ENCODE assay signal across 16 cellular contexts in genomic region chr18:61949946-61950345, GRCh38. TPM values are rescaled to one million over a fixed set of nuclear protein-coding genes. Genes with fewer than 3 reads are reported as not detected.
DNase-seq lines count a peak whose midpoint lies in the region; ATAC-seq, FAIRE-seq and TF ChIP-seq lines count a peak whose summit lies in the region.
"Had no signal": no experiment of that assay in that cellular context is flagged by ENCODE, and none has a peak within 500 bp of the region (broad histone marks: within the 10 kb centered on the region; RNA-seq: fewer than 3 reads in every experiment).

No MANE protein-coding gene starts in this region.

- BruUV-seq in endothelial cell of umbilical vein (replicated peaks; lab: Mats Ljungman, UMichigan) = no TSS peak

- DNase-seq in D721Med (ENCODE audit: insufficient read length, low spot score) = no peak
- DNase-seq in RWPE2 (ENCODE audit: low spot score) = peak; percentile 74
- peak; percentile 83 for DNase-seq in endothelial cell of umbilical vein (ENCODE audit: low read depth, low spot score)
- DNase-seq in GM12891 (ENCODE audit: insufficient read length, low spot score) = no peak
- no peak for DNase-seq in glutamatergic neuron
- no peak for DNase-seq in T1000 (lab: John Stamatoyannopoulos, UW)
- DNase-seq: foreskin fibroblast, NCI-H1048, NCI-H510A, SHP77 treated with DMSO at 0.1 percent for 48 hours had no signal

- TF ChIP-seq CTCF in D721Med (IDR thresholded peaks at IDR 0.05; ENCODE audit: insufficient read depth, missing control alignments) (no peak), RWPE2 (IDR thresholded peaks at IDR 0.05; ENCODE audit: poor library complexity, severe bottlenecking) (no peak), endothelial cell of umbilical vein (IDR thresholded peaks at IDR 0.05; ENCODE audit: extremely low read depth in 1 of 2, insufficient read depth in 1 of 2, low read depth in 1 of 2, low read length in 2 of 2) (no peak), glutamatergic neuron (IDR thresholded peaks at IDR 0.05; ENCODE audit: partially characterized antibody, unreplicated experiment) (no peak)

- dilution Hi-C loops in endothelial cell of umbilical vein (cut with MboI; ENCODE audit: extremely low pct_ligation_motif_present, low sequenced_read_pairs) = no loop called here

- POLR2A ChIA-PET in endothelial cell of umbilical vein (lab: Charles Lee) = no interaction called here

- H3K4me1 ChIP-seq in RWPE2 (ENCODE audit: insufficient read depth, poor library complexity, severe bottlenecking) (peaks cover 46% of the 10 kb centered on the region), endothelial cell of umbilical vein (ENCODE audit: control insufficient read depth, extremely low read depth, insufficient read depth, low read length) (peaks cover 23% of the 10 kb centered on the region), neuron (ENCODE audit: insufficient read depth, low read length) (peaks cover 41% of the 10 kb centered on the region)

- H3K4me3 ChIP-seq in RWPE2 (ENCODE audit: severe bottlenecking) (no peak overlapping the region), endothelial cell of umbilical vein (replicated peaks in 1 of 3; ENCODE audit: insufficient read depth in 1 of 3, low read depth in 1 of 3, low read length in 3 of 3) (no peak overlapping the region), neuron (ENCODE audit: low read length) (no peak overlapping the region)
- H3K4me3 ChIP-seq: BLaER1 had no signal

- H3K9me3 Mint-ChIP-seq in glutamatergic neuron (ENCODE audit: unreplicated experiment) = no peaks in the 10 kb centered on the region
- H3K9me3 Mint-ChIP-seq: stimulated activated effector memory CD8-positive, alpha-beta T cell treated with anti-CD3 and anti-CD28 coated beads, Interleukin-12 subunit alpha, Interleukin-12 subunit beta, amount 100 ng/mL, for 72 hours; WTC11 had no signal

- FAIRE-seq in D721Med (lab: Jason Lieb, UNC) (peak; percentile 64), endothelial cell of umbilical vein (lab: Jason Lieb, UNC) (peak; percentile 43), GM12891 (lab: Jason Lieb, UNC) (no peak)

- peak overlapping the region; percentile 65 for H2AFZ ChIP-seq in endothelial cell of umbilical vein (ENCODE audit: low read depth, low read length)
- peak overlapping the region; percentile 6 for H2AFZ ChIP-seq in neuron (ENCODE audit: low read depth, low read length)

- peak overlapping the region; percentile 60 for H3K4me2 ChIP-seq in endothelial cell of umbilical vein (ENCODE audit: insufficient read depth, low read length)
- H3K4me2 ChIP-seq: BLaER1 had no signal

- peaks cover 4% of the 10 kb centered on the region for H3K27me3 Mint-ChIP-seq in glutamatergic neuron (ENCODE audit: unreplicated experiment)

- no peaks in the 10 kb centered on the region for H3K36me3 Mint-ChIP-seq in glutamatergic neuron (ENCODE audit: unreplicated experiment)
- H3K36me3 Mint-ChIP-seq: brain, WTC11 had no signal

- H3K9me3 ChIP-seq in RWPE2 (ENCODE audit: severe bottlenecking) (no peaks in the 10 kb centered on the region), endothelial cell of umbilical vein (replicated peaks; ENCODE audit: control insufficient read depth, insufficient read depth, low read length) (no peaks in the 10 kb centered on the region), neuron (ENCODE audit: low read length) (no peaks in the 10 kb centered on the region)

- no peaks in the 10 kb centered on the region for H3K79me2 ChIP-seq in endothelial cell of umbilical vein (ENCODE audit: control insufficient read depth, insufficient read depth, low read length)

- CTCF ChIA-PET in endothelial cell of umbilical vein (lab: Charles Lee) = interaction anchor here (2.1 kb wide), 1 partner anchor 56 kb away, joined by 5 read pairs; no protein-coding TSS in a partner anchor

- H3K4me3 Mint-ChIP-seq in glutamatergic neuron (ENCODE audit: unreplicated experiment) = no peak overlapping the region
- H3K4me3 Mint-ChIP-seq: stimulated activated effector memory CD8-positive, alpha-beta T cell treated with anti-CD3 and anti-CD28 coated beads, Interleukin-12 subunit alpha, Interleukin-12 subunit beta, amount 100 ng/mL, for 72 hours; WTC11 had no signal

- no peaks in the 10 kb centered on the region for H3K9me1 ChIP-seq in endothelial cell of umbilical vein (replicated peaks; ENCODE audit: control insufficient read depth, extremely low read depth, insufficient read depth, low read length)

- peak overlapping the region; percentile 85 for H3K27ac ChIP-seq in RWPE2 (ENCODE audit: poor library complexity, severe bottlenecking)
- peak overlapping the region; percentile 0 for H3K27ac ChIP-seq in endothelial cell of umbilical vein (ENCODE audit: insufficient read depth, low read depth, low read length)
- H3K27ac ChIP-seq: BLaER1 had no signal

- H3K36me3 ChIP-seq in RWPE2 (ENCODE audit: low read depth) (no peaks in the 10 kb centered on the region), endothelial cell of umbilical vein (ENCODE audit: control insufficient read depth in 2 of 2, extremely low read depth in 1 of 2, insufficient read depth in 2 of 2, low read length in 2 of 2) (no peaks in the 10 kb centered on the region), neuron (ENCODE audit: insufficient read depth, low read length) (no peaks in the 10 kb centered on the region)
- H3K36me3 ChIP-seq: BLaER1 had no signal

- peak overlapping the region; percentile 41 for H3K9ac ChIP-seq in endothelial cell of umbilical vein (replicated peaks; ENCODE audit: extremely low read depth, insufficient read depth, low read length)
- H3K9ac ChIP-seq: BLaER1 had no signal

- H4K20me1 ChIP-seq in endothelial cell of umbilical vein (replicated peaks; ENCODE audit: control insufficient read depth, extremely low read depth, insufficient read depth, low read length) = no peaks in the 10 kb centered on the region
- H4K20me1 ChIP-seq: BLaER1 had no signal

- H3K27me3 ChIP-seq in RWPE2 (ENCODE audit: insufficient read depth, poor library complexity, severe bottlenecking) (no peaks in the 10 kb centered on the region), endothelial cell of umbilical vein (ENCODE audit: control insufficient read depth in 2 of 2, insufficient read depth in 2 of 2, low read length in 2 of 2) (no peaks in the 10 kb centered on the region), neuron (ENCODE audit: insufficient read depth, low read length) (no peaks in the 10 kb centered on the region)
- H3K27me3 ChIP-seq: BLaER1 had no signal

- ATAC-seq in RWPE2 (ENCODE audit: low read depth) = peak; percentile 80
- ATAC-seq in HG03196 (IDR thresholded peaks at IDR 0.05; ENCODE audit: unreplicated experiment) = no peak
- ATAC-seq: stimulated activated effector memory CD8-positive, alpha-beta T cell treated with anti-CD3 and anti-CD28 coated beads, Interleukin-12 subunit alpha, Interleukin-12 subunit beta, amount 100 ng/mL, for 72 hours; WTC11 had no signal

- no peak for TF ChIP-seq POLR2A in endothelial cell of umbilical vein (IDR thresholded peaks at IDR 0.05; ENCODE audit: low read depth, low read length)
- no peak for TF ChIP-seq POLR2A in GM12891 (IDR thresholded peaks at IDR 0.05; ENCODE audit: low read depth, low read length)

- H3K4me1 Mint-ChIP-seq in glutamatergic neuron (ENCODE audit: low read depth, unreplicated experiment) = no peaks in the 10 kb centered on the region

- no peak overlapping the region for H3K27ac Mint-ChIP-seq in glutamatergic neuron (ENCODE audit: unreplicated experiment)
- H3K27ac Mint-ChIP-seq: stimulated activated effector memory CD8-positive, alpha-beta T cell treated with anti-CD3 and anti-CD28 coated beads, Interleukin-12 subunit alpha, Interleukin-12 subunit beta, amount 100 ng/mL, for 72 hours; WTC11 had no signal

- intact Hi-C loops in endothelial cell of umbilical vein (cut with micrococcal nuclease) = loop anchor here (10.0 kb wide), 1 partner anchor 115 kb away; no protein-coding TSS in a partner anchor

TF ChIP-seq in endothelial cell of umbilical vein, 7 proteins besides CTCF, POLR2A, EP300 and RAD21 (continues in another document):
- TF ChIP-seq GATA2 (IDR thresholded peaks at IDR 0.05; ENCODE audit: insufficient read depth, insufficient read length, low read depth, low read length) (no peak), EZH2 (IDR thresholded peaks at IDR 0.05; ENCODE audit: borderline replicate concordance, low read depth, low read length, severe bottlenecking) (no peak), JUN (IDR thresholded peaks at IDR 0.05; ENCODE audit: borderline replicate concordance, insufficient read depth, insufficient read length, low read depth) (peak; percentile 30), FOS (IDR thresholded peaks at IDR 0.05; ENCODE audit: borderline replicate concordance, insufficient read depth, low read length) (no peak), MYC (IDR thresholded peaks at IDR 0.05; ENCODE audit: low read depth, low read length) (no peak), POLR2AphosphoS5 (IDR thresholded peaks at IDR 0.05; ENCODE audit: insufficient read depth, low read depth, low read length) (no peak)

TF ChIP-seq in GM12891, 5 proteins besides CTCF, POLR2A, EP300 and RAD21:
- no peak for TF ChIP-seq SPI1 (IDR thresholded peaks at IDR 0.05; ENCODE audit: low read depth, low read length)
- TF ChIP-seq POU2F2 (IDR thresholded peaks at IDR 0.05; ENCODE audit: low read depth, low read length) = no peak
- no peak for TF ChIP-seq PAX5 (IDR thresholded peaks at IDR 0.05; ENCODE audit: insufficient read depth, low read length, severe bottlenecking)
- TF ChIP-seq TAF1 (IDR thresholded peaks at IDR 0.05; ENCODE audit: low read depth, low read length) = no peak
- no peak for TF ChIP-seq POLR2AphosphoS5 (IDR thresholded peaks at IDR 0.05; ENCODE audit: low read depth, low read length)

RNA-seq across cellular contexts. Expression of gene RNF152, which starts 57.1 kb away (rescaled TPM):
- total RNA-seq in endothelial cell of umbilical vein (24.0 and 27.5 TPM in 2 replicates), glutamatergic neuron (ENCODE audit: unreplicated experiment) (16.9 TPM)
- polyA plus RNA-seq in endothelial cell of umbilical vein = 16.0 and 20.8 TPM in 2 replicates
- polyA plus RNA-seq in endothelial cell of umbilical vein (2011; cell fraction: cytosol; rRNA removed) = 9.4 and 11.1 TPM in 2 replicates
- polyA plus RNA-seq in endothelial cell of umbilical vein (2011; cell fraction: nucleus; rRNA removed) = 14.4 and 16.8 TPM in 2 replicates
- 6.1 and 8.4 TPM in 2 replicates for polyA plus RNA-seq in endothelial cell of umbilical vein (2012)
- 82.1 and 95.5 TPM in 2 replicates for polyA minus RNA-seq in endothelial cell of umbilical vein
- polyA minus RNA-seq in endothelial cell of umbilical vein (2011; cell fraction: cytosol; rRNA and poly(A)+ RNA removed) = not detected
- polyA minus RNA-seq in endothelial cell of umbilical vein (2011; cell fraction: nucleus; rRNA and poly(A)+ RNA removed) = 57.2 and 64.8 TPM in 2 replicates
- polyA plus RNA-seq in GM12891 (2012; ENCODE audit: low read depth, missing spikeins) = not detected

Comparison
In these comparisons a context has a peak if more than half of its experiments do, and no peak if none do; other contexts are left out.
1. DNase-seq: peak in RWPE2 (single experiment) and endothelial cell of umbilical vein (single experiment); none in D721Med (single experiment), GM12891 (single experiment), glutamatergic neuron (single experiment) and T1000 (single experiment).